ENCODE assay signal across 8 cellular contexts in genomic region chr2:172113617-172114016, GRCh38. TPM values are rescaled to one million over a fixed set of nuclear protein-coding genes. Genes with fewer than 3 reads are reported as not detected.
DNase-seq lines count a peak whose midpoint lies in the region; ATAC-seq and TF ChIP-seq lines count a peak whose summit lies in the region.

No MANE protein-coding gene starts in this region.

- intact Hi-C loops in IMR-90 (cut with micrococcal nuclease) = no loop called here

- no peaks in the 10 kb centered on the region for H3K9me3 ChIP-seq in IMR-90 (ENCODE audit: control insufficient read depth, insufficient read depth, low read length)
- no peaks in the 10 kb centered on the region for H3K9me3 ChIP-seq in adipocyte (ENCODE audit: control insufficient read depth, low read length)
- H3K9me3 ChIP-seq in lung (ENCODE audit: control insufficient read depth in 2 of 2, insufficient read depth in 1 of 2, low read length in 1 of 2) = peaks cover 0 to 2% of the 10 kb centered on the region in 2 donors

- H2BK120ac ChIP-seq in IMR-90 (ENCODE audit: low read depth, low read length) = no peak overlapping the region

- in situ Hi-C loops in Caki2 (cut with HindIII; ENCODE audit: low pct_unique_long_range_greater_than_20kb, low sequenced_read_pairs) = no loop called here
- in situ Hi-C loops in IMR-90 (cut with MboI; ENCODE audit: low sequenced_read_pairs) = no loop called here

- H3K4ac ChIP-seq in IMR-90 (ENCODE audit: low read depth, low read length) = no peak overlapping the region

- POLR2A ChIA-PET in IMR-90 (lab: Charles Lee; ENCODE audit: unreplicated experiment) = interaction anchor here (0.6 kb wide), 1 partner anchor 425 kb away, joined by 3 read pairs; no protein-coding TSS in a partner anchor

- H3K4me1 ChIP-seq in IMR-90 (ENCODE audit: control insufficient read depth, insufficient read depth, low read length) (peaks cover under 1% of the 10 kb centered on the region; the same call in 1 of the 2 replicates), adipocyte (ENCODE audit: control insufficient read depth, insufficient read depth, low read length) (peaks cover 5% of the 10 kb centered on the region), lung (ENCODE audit: control insufficient read depth in 2 of 2, insufficient read depth in 2 of 2, low read length in 2 of 2) (no peaks in the 10 kb centered on the region)

- H3K4me3 ChIP-seq in IMR-90 (ENCODE audit: insufficient read depth, low read depth, low read length) (no peak overlapping the region), adipocyte (ENCODE audit: low read length) (no peak overlapping the region), lung (no peak overlapping the region)

- no peak overlapping the region for H4K91ac ChIP-seq in IMR-90 (ENCODE audit: insufficient read depth, low read depth, low read length)

- no peak overlapping the region for H2AK9ac ChIP-seq in IMR-90 (replicated peaks; ENCODE audit: low read depth, low read length, poor library complexity)

- CTCF ChIA-PET in IMR-90 (lab: Yijun Ruan, JAX) = interaction anchor here (0.6 to 1.7 kb wide), 5 partner anchors 14 to 413 kb away, joined by 3 to 7 read pairs (median 3); no protein-coding TSS in a partner anchor

- no peaks in the 10 kb centered on the region for H3K9me1 ChIP-seq in IMR-90 (ENCODE audit: insufficient read depth, low read length)

- H4K8ac ChIP-seq in IMR-90 (ENCODE audit: low read depth in 2 of 2, low read length in 2 of 2) = no peak overlapping the region

- no peak overlapping the region for H3K14ac ChIP-seq in IMR-90 (replicated peaks; ENCODE audit: low read depth, low read length)

- no peak overlapping the region for H2AFZ ChIP-seq in IMR-90 (replicated peaks; ENCODE audit: low read length, poor library complexity)

- TF ChIP-seq CTCF in IMR-90 (conservative IDR thresholded peaks at IDR 0.05; ENCODE audit: low read depth, low read length) (peak; percentile 54), lung (IDR thresholded peaks at IDR 0.05; ENCODE audit: control extremely low read depth, extremely low read depth) (peak; percentile 4)

- H3K27me3 ChIP-seq in IMR-90 (ENCODE audit: control insufficient read depth, insufficient read depth, low read length) (no peaks in the 10 kb centered on the region), adipocyte (replicated peaks; ENCODE audit: control insufficient read depth, insufficient read depth, low read length) (peaks cover 2% of the 10 kb centered on the region), lung (ENCODE audit: control insufficient read depth, insufficient read depth) (no peaks in the 10 kb centered on the region)

- no TSS peak for BruUV-seq in IMR-90 (replicated peaks; lab: Mats Ljungman, UMichigan)

- H2AK5ac ChIP-seq in IMR-90 (ENCODE audit: low read depth, low read length) = no peak overlapping the region

- no CpG with 5 or more reads among the region's 2 CpGs for WGBS in IMR-90 (ENCODE audit: extremely low coverage in 2 of 2, insufficient read length in 1 of 2), 2 experiments
- 41 to 53% methylated on average over 2 of the region's 2 CpGs for WGBS in lung, 2 donors

- no peak overlapping the region for H2BK5ac ChIP-seq in IMR-90 (ENCODE audit: low read depth, low read length, poor library complexity, severe bottlenecking)

- H3K4me2 ChIP-seq in IMR-90 (ENCODE audit: low read depth, low read length) = no peak overlapping the region; the same call in 1 of the 2 replicates

- DNase-seq in Caki2 (ENCODE audit: low read depth) (peak; percentile 33), IMR-90 (peak; percentile 65), adipocyte (ENCODE audit: low read depth) (peak; percentile 63), lung (ENCODE audit: low spot score) (no peak), GF-D8 (lab: John Stamatoyannopoulos, UW) (no peak)
- DNase-seq in activated CD4-positive, CD25-positive, alpha-beta regulatory T cell (lab: John Stamatoyannopoulos, UW) = no peak

- H4K20me1 ChIP-seq in IMR-90 (ENCODE audit: insufficient read depth, low read length) = no peaks in the 10 kb centered on the region

- H3K23ac ChIP-seq in IMR-90 (ENCODE audit: low read depth, low read length) = no peak overlapping the region

- dilution Hi-C loops in IMR-90 (cut with HindIII; ENCODE audit: low sequenced_read_pairs, unreplicated experiment) = no loop called here

- no peak overlapping the region for H2BK20ac ChIP-seq in IMR-90 (ENCODE audit: low read depth, low read length)

- no peak overlapping the region for H3K56ac ChIP-seq in IMR-90 (ENCODE audit: extremely low read depth, insufficient read depth, low read length)

- no peak for TF ChIP-seq POLR2A in IMR-90 (IDR thresholded peaks at IDR 0.05; ENCODE audit: low read depth, low read length)

- peak; percentile 70 for TF ChIP-seq RAD21 in IMR-90 (IDR thresholded peaks at IDR 0.05; ENCODE audit: low read length)

- no peak overlapping the region for H4K5ac ChIP-seq in IMR-90 (ENCODE audit: low read depth, low read length)

- no peaks in the 10 kb centered on the region for H3K79me1 ChIP-seq in IMR-90 (ENCODE audit: low read depth in 1 of 2, low read length in 2 of 2)

- H3K27ac ChIP-seq in IMR-90 (ENCODE audit: insufficient read depth, low read length) (no peak overlapping the region), lung (ENCODE audit: low read depth in 1 of 2, low read length in 1 of 2) (no peak overlapping the region)

- H3K9ac ChIP-seq in IMR-90 (ENCODE audit: low read depth, low read length) (no peak overlapping the region), adipocyte (ENCODE audit: low read length) (no peak overlapping the region)

- H2BK15ac ChIP-seq in IMR-90 (ENCODE audit: low read depth, low read length) = no peak overlapping the region

- peak; percentile 80 for ATAC-seq in IMR-90 (ENCODE audit: low read depth)
- no peak for ATAC-seq in lung (ENCODE audit: insufficient read depth, low FRiP score)
- no peak for ATAC-seq in HG03196 (IDR thresholded peaks at IDR 0.05; ENCODE audit: unreplicated experiment)
- ATAC-seq in GM19395 (IDR thresholded peaks at IDR 0.05; ENCODE audit: unreplicated experiment) = no peak

- H3K18ac ChIP-seq in IMR-90 (ENCODE audit: low read depth, low read length) = no peak overlapping the region

- no peaks in the 10 kb centered on the region for H3K36me3 ChIP-seq in IMR-90 (ENCODE audit: control insufficient read depth, insufficient read depth, low read length)
- no peaks in the 10 kb centered on the region for H3K36me3 ChIP-seq in adipocyte (ENCODE audit: control insufficient read depth, insufficient read depth, low read length, severe bottlenecking)
- H3K36me3 ChIP-seq in lung (ENCODE audit: control insufficient read depth in 2 of 2, insufficient read depth in 2 of 2, low read length in 2 of 2) = no peaks in the 10 kb centered on the region

TF ChIP-seq in IMR-90, 13 proteins besides CTCF, POLR2A, EP300 and RAD21:
- TF ChIP-seq, protein P1, sequence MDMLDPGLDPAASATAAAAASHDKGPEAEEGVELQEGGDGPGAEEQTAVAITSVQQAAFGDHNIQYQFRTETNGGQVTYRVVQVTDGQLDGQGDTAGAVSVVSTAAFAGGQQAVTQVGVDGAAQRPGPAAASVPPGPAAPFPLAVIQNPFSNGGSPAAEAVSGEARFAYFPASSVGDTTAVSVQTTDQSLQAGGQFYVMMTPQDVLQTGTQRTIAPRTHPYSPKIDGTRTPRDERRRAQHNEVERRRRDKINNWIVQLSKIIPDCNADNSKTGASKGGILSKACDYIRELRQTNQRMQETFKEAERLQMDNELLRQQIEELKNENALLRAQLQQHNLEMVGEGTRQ (IDR thresholded peaks at IDR 0.05; ENCODE audit: low read depth, low read length) = no peak
- TF ChIP-seq SMC3 (IDR thresholded peaks at IDR 0.05; ENCODE audit: low read depth, low read length) = peak; percentile 57
- TF ChIP-seq CEBPB (IDR thresholded peaks at IDR 0.05; ENCODE audit: low read depth, low read length) = 0 out of 2 replicates have a peak, but pooled peaks have one; percentile 28

RNA-seq across cellular contexts. Expression of gene DLX2, which starts 10.9 kb away (rescaled TPM):
- total RNA-seq in Caki2 (2014; rRNA removed; shearing (Covaris generic); ENCODE audit: low replicate concordance) = 1.4 TPM in 1 of 2 replicates, not detected in the other
- total RNA-seq in IMR-90 (2012; rRNA removed) (not detected in 2 replicates), lung (under 1 TPM in 1 of 2 donors, not detected in 1; 0.26 TPM)
- polyA plus RNA-seq in IMR-90 (2012; rRNA removed) (0.38 and 0.44 TPM in 2 replicates), lung (under 1 TPM in 1 of 2 donors, not detected in 1; 0.01 TPM)
- polyA plus RNA-seq in IMR-90 (2012; cell fraction: cytosol; rRNA removed) = 0.55 and 0.60 TPM in 2 replicates
- 1.1 and 1.2 TPM in 2 replicates for polyA plus RNA-seq in IMR-90 (2012; cell fraction: nucleus; rRNA removed; ENCODE audit: low replicate concordance)

RNA-seq across cellular contexts. Expression of gene DLX1, which starts 28.3 kb away (rescaled TPM):
- 3.2 and 9.6 TPM in 2 replicates for total RNA-seq in Caki2 (2014; rRNA removed; shearing (Covaris generic); ENCODE audit: low replicate concordance)
- total RNA-seq in IMR-90 (2012; rRNA removed) (0.36 and 1.1 TPM in 2 replicates), lung (not detected)
- polyA plus RNA-seq in IMR-90 (2012; rRNA removed) (2.1 and 2.2 TPM in 2 replicates), lung (under 1 TPM in 1 of 2 donors, not detected in 1; 0.05 TPM)
- 0.97 and 1.3 TPM in 2 replicates for polyA plus RNA-seq in IMR-90 (2012; cell fraction: cytosol; rRNA removed)
- polyA plus RNA-seq in IMR-90 (2012; cell fraction: nucleus; rRNA removed; ENCODE audit: low replicate concordance) = 3.7 and 5.4 TPM in 2 replicates

Comparison
In these comparisons a context has a peak if more than half of its experiments do, and no peak if none do; other contexts are left out.
1. DNase-seq: peak in Caki2 (single experiment), IMR-90 (single experiment) and adipocyte (single experiment); none in lung (single experiment), activated CD4-positive, CD25-positive, alpha-beta regulatory T cell (0 of 4) and GF-D8 (single experiment).